ENCODE assay signal across 8 cellular contexts in genomic region chr9:132410642-132411041, GRCh38. TPM values are rescaled to one million over a fixed set of nuclear protein-coding genes. Genes with fewer than 3 reads are reported as not detected.
DNase-seq lines count a peak whose midpoint lies in the region; ATAC-seq and TF ChIP-seq lines count a peak whose summit lies in the region.

No MANE protein-coding gene starts in this region.

- H3K36me3 Mint-ChIP-seq in CD4-positive, alpha-beta T cell (ENCODE audit: low read depth) = peaks cover 9% of the 10 kb centered on the region

- no peak for TF ChIP-seq EP300 in neural cell (conservative IDR thresholded peaks at IDR 0.05; ENCODE audit: poor library complexity, severe bottlenecking)

- DNase-seq in CD4-positive, alpha-beta T cell = peak in 3 of 10 experiments; percentile 16 to 24 (median 18)
- DNase-seq in coronary artery (ENCODE audit: low spot score) = no peak
- DNase-seq in GDM1 (lab: John Stamatoyannopoulos, UW) = no peak
- no peak for DNase-seq in cerebellar cortex (ENCODE audit: low spot score)

- H2AFZ ChIP-seq in OCI-LY1 (ENCODE audit: low read length) (no peak overlapping the region), neural cell (ENCODE audit: low read depth, low read length) (no peak overlapping the region)

- intact Hi-C loops in CD4-positive, alpha-beta T cell (cut with DNase I, micrococcal nuclease) = loop anchor here (1.0 to 10.0 kb wide), 8 partner anchors 77 to 564 kb away; partner anchors contain the start of genes BARHL1 (in 1 of the 2), GFI1B (in 1 of the 2) and GTF3C4 (in 1 of the 2)

- no peaks in the 10 kb centered on the region for H3K9me3 ChIP-seq in CD4-positive, alpha-beta T cell (ENCODE audit: control insufficient read depth, low read length)
- H3K9me3 ChIP-seq in OCI-LY1 (ENCODE audit: low read length) = no peaks in the 10 kb centered on the region
- no peaks in the 10 kb centered on the region for H3K9me3 ChIP-seq in neural cell (ENCODE audit: low read length)

- peak; percentile 27 for ATAC-seq in CD4-positive, alpha-beta T cell (ENCODE audit: poor library complexity)
- ATAC-seq in HG03565 (IDR thresholded peaks at IDR 0.05; ENCODE audit: unreplicated experiment) (no peak), HG02840 (IDR thresholded peaks at IDR 0.05; ENCODE audit: low FRiP score, unreplicated experiment) (no peak)

- H3K9me2 ChIP-seq in OCI-LY1 (ENCODE audit: low read depth, low read length) (no peaks in the 10 kb centered on the region), neural cell (ENCODE audit: insufficient read depth, low read length) (no peaks in the 10 kb centered on the region)

- peak overlapping the region; percentile 68 for H3K4me3 Mint-ChIP-seq in CD4-positive, alpha-beta T cell

- peak overlapping the region; percentile 45 for H3K27ac Mint-ChIP-seq in CD4-positive, alpha-beta T cell

- H3K4me3 ChIP-seq in OCI-LY1 (ENCODE audit: low read depth, low read length, poor library complexity, severe bottlenecking) (peak overlapping the region; percentile 47), coronary artery (peak overlapping the region; percentile 82), neural cell (ENCODE audit: low read length) (peak overlapping the region; percentile 62)

- CTCF ChIA-PET in CD4-positive, alpha-beta T cell (lab: Charles Lee) = no interaction called here

- H3K4me1 Mint-ChIP-seq in CD4-positive, alpha-beta T cell (ENCODE audit: low read depth) = peaks cover 43% of the 10 kb centered on the region

- peaks cover 56% of the 10 kb centered on the region for H3K27me3 Mint-ChIP-seq in CD4-positive, alpha-beta T cell

- no peaks in the 10 kb centered on the region for H3K36me3 ChIP-seq in OCI-LY1 (ENCODE audit: insufficient read depth, low read length)
- H3K36me3 ChIP-seq in neural cell (ENCODE audit: insufficient read depth, low read length) = no peaks in the 10 kb centered on the region

- H3K27ac ChIP-seq in CD4-positive, alpha-beta T cell (ENCODE audit: low read depth, low read length) = no peak overlapping the region
- no peak overlapping the region for H3K27ac ChIP-seq in OCI-LY1 (ENCODE audit: low read depth, low read length, poor library complexity, severe bottlenecking)
- H3K27ac ChIP-seq in coronary artery = no peak overlapping the region
- H3K27ac ChIP-seq in neural cell (ENCODE audit: low read length) = no peak overlapping the region

- H4K20me1 ChIP-seq in OCI-LY1 (ENCODE audit: insufficient read depth, low read length) (no peaks in the 10 kb centered on the region), neural cell (ENCODE audit: insufficient read depth) (no peaks in the 10 kb centered on the region)

- POLR2A ChIA-PET in CD4-positive, alpha-beta T cell (lab: Charles Lee) = no interaction called here

- H3K9ac ChIP-seq in OCI-LY1 (ENCODE audit: low read length) (no peak overlapping the region), neural cell (ENCODE audit: low read length) (no peak overlapping the region)

- H3K4me2 ChIP-seq in OCI-LY1 (ENCODE audit: low read length) (peak overlapping the region; percentile 56), neural cell (ENCODE audit: low read length) (no peak overlapping the region)

- TF ChIP-seq RAD21 in neural cell (conservative IDR thresholded peaks at IDR 0.05) = no peak

- H3K27me3 ChIP-seq in CD4-positive, alpha-beta T cell (ENCODE audit: control insufficient read depth, insufficient read depth, low read length) = peaks cover 53% of the 10 kb centered on the region
- H3K27me3 ChIP-seq in OCI-LY1 (ENCODE audit: insufficient read depth, low read length) = peaks cover 5% of the 10 kb centered on the region; the same call in 1 of the 2 replicates
- H3K27me3 ChIP-seq in neural cell (ENCODE audit: insufficient read depth, low read depth, low read length) = peaks cover 68% of the 10 kb centered on the region

- H3F3A ChIP-seq in OCI-LY1 (ENCODE audit: insufficient read depth, low read length) (no peaks in the 10 kb centered on the region), neural cell (ENCODE audit: insufficient read depth, low read length, poor library complexity, severe bottlenecking) (no peaks in the 10 kb centered on the region)

- H3K79me2 ChIP-seq in OCI-LY1 (ENCODE audit: insufficient read depth, low read length) (no peaks in the 10 kb centered on the region), neural cell (replicated peaks; ENCODE audit: insufficient read depth, low read length) (peaks cover 6% of the 10 kb centered on the region)

- H3K4me1 ChIP-seq in OCI-LY1 (ENCODE audit: insufficient read depth, low read length, severe bottlenecking) = peaks cover 33% of the 10 kb centered on the region

- H3K9me3 Mint-ChIP-seq in CD4-positive, alpha-beta T cell = no peaks in the 10 kb centered on the region

- TF ChIP-seq CTCF in CD4-positive, alpha-beta T cell (IDR thresholded peaks at IDR 0.05) = no peak
- TF ChIP-seq CTCF in OCI-LY1 (IDR thresholded peaks at IDR 0.05; ENCODE audit: low read length) (no peak), coronary artery (IDR thresholded peaks at IDR 0.05) (no peak), neural cell (IDR thresholded peaks at IDR 0.05; ENCODE audit: poor library complexity, severe bottlenecking) (no peak)

TF ChIP-seq in neural cell, 6 proteins besides CTCF, POLR2A, EP300 and RAD21:
- TF ChIP-seq REST (IDR thresholded peaks at IDR 0.05; ENCODE audit: borderline replicate concordance) (no peak), TAF1 (IDR thresholded peaks at IDR 0.05; ENCODE audit: low read depth) (no peak), EZH2 (IDR thresholded peaks at IDR 0.05; ENCODE audit: borderline replicate concordance, insufficient read depth, low read length, poor library complexity, severe bottlenecking) (no peak), SMC3 (conservative IDR thresholded peaks at IDR 0.05; ENCODE audit: poor library complexity) (no peak), MXI1 (conservative IDR thresholded peaks at IDR 0.05; ENCODE audit: poor library complexity, severe bottlenecking) (no peak), POLR2AphosphoS5 (IDR thresholded peaks at IDR 0.05) (no peak)

RNA-seq across cellular contexts. Expression of gene CFAP77, which starts 0.6 kb away (rescaled TPM):
- total RNA-seq in CD4-positive, alpha-beta T cell = not detected
- not detected in 2 replicates for polyA plus RNA-seq in neural cell
- polyA minus RNA-seq in neural cell = not detected in 2 replicates

RNA-seq across cellular contexts. Expression of gene TTF1, which starts 4.0 kb away (rescaled TPM):
- total RNA-seq in CD4-positive, alpha-beta T cell = 10 to 100 TPM; 12.4 to 12.8 TPM
- 17.6 and 27.1 TPM in 2 replicates for polyA plus RNA-seq in neural cell
- polyA minus RNA-seq in neural cell = 17.5 and 21.6 TPM in 2 replicates

RNA-seq across cellular contexts. Expression of gene SETX, which starts 55.9 kb away (rescaled TPM):
- total RNA-seq in CD4-positive, alpha-beta T cell = 10 to 100 TPM; 36.1 to 37.7 TPM
- 32.0 and 37.1 TPM in 2 replicates for polyA plus RNA-seq in neural cell
- polyA minus RNA-seq in neural cell = 102 and 108 TPM in 2 replicates
